In the genomic region with DNA sequence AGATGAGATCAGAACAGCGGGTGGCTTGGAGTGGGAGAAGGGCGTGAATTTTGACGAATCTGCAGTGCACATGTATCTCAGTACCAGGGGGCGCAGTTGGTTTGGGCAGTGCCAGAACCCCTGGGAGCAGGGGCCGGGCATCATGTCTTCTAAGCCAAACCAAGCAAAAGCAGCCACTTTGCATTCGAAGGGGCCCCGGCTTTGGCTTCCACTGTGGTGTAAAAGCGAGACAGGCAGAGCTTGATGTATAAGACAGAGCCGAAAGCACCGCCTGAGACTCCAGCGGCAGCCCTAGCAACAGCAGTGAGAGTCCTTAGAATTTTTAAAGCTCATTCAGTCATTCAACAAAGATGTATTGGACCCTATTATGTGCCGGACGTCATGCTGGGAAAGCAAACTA, we compare ENCODE assay signal across 15 cellular contexts. TPM values are rescaled to one million over a fixed set of nuclear protein-coding genes. Genes with fewer than 3 reads are reported as not detected.
DNase-seq lines count a peak whose midpoint lies in the region; ATAC-seq and TF ChIP-seq lines count a peak whose summit lies in the region.
"Had no signal": no experiment of that assay in that cellular context is flagged by ENCODE, and none has a peak within 500 bp of the region (broad histone marks: within the 10 kb centered on the region; RNA-seq: fewer than 3 reads in every experiment).

No MANE protein-coding gene starts in this region.

- no peak overlapping the region for H3K27ac ChIP-seq in suprapubic skin
- H3K27ac ChIP-seq: C4-2B, heart left ventricle, left ventricle myocardium inferior, pancreas had no signal

- no peaks in the 10 kb centered on the region for H3K36me3 ChIP-seq in suprapubic skin
- H3K36me3 ChIP-seq: heart left ventricle, left ventricle myocardium inferior, pancreas had no signal

- H3K27me3 ChIP-seq in suprapubic skin: no peaks in the 10 kb centered on the region
- H3K27me3 ChIP-seq: pancreas had no signal

- H3K9me3 ChIP-seq in suprapubic skin: no peaks in the 10 kb centered on the region
- H3K9me3 ChIP-seq: heart left ventricle, left ventricle myocardium inferior, pancreas had no signal

- no peak for ATAC-seq in stimulated activated naive CD8-positive, alpha-beta T cell treated with anti-CD3 and anti-CD28 coated beads, Interleukin-15, Interleukin-2, amounts not matched to agents 100 U/mL and 50 U/mL, for 24 hours
- no peak for ATAC-seq in stimulated activated naive CD8-positive, alpha-beta T cell treated with anti-CD3 and anti-CD28 coated beads, Interleukin-15, amount 100 ng/mL, for 72 hours
- no peak for ATAC-seq in HG03442 (IDR thresholded peaks at IDR 0.05; ENCODE audit: unreplicated experiment)
- ATAC-seq in GM21717 (IDR thresholded peaks at IDR 0.05; ENCODE audit: unreplicated experiment): no peak
- no peak for ATAC-seq in omental fat pad (ENCODE audit: low FRiP score)
- ATAC-seq: heart left ventricle, pancreas had no signal

- H3K9me3 Mint-ChIP-seq in stimulated activated naive CD8-positive, alpha-beta T cell treated with anti-CD3 and anti-CD28 coated beads, Interleukin-15, amount 100 ng/mL, for 72 hours: no peaks in the 10 kb centered on the region
- H3K9me3 Mint-ChIP-seq: H9 had no signal

- no peak for TF ChIP-seq EP300 in suprapubic skin (IDR thresholded peaks at IDR 0.05)

- peaks cover 21% of the 10 kb centered on the region for H3K4me1 ChIP-seq in suprapubic skin
- H3K4me1 ChIP-seq: pancreas had no signal

- 78% methylated on average over 13 of the region's 13 CpGs for WGBS in suprapubic skin

- TF ChIP-seq CTCF in NB4 (IDR thresholded peaks at IDR 0.05; ENCODE audit: low read depth, low read length): no peak
- no peak for TF ChIP-seq CTCF in suprapubic skin (IDR thresholded peaks at IDR 0.05)
- no peak for TF ChIP-seq CTCF in omental fat pad (IDR thresholded peaks at IDR 0.05)

- DNase-seq in stimulated activated naive CD8-positive, alpha-beta T cell treated with anti-CD3 and anti-CD28 coated beads, Interleukin-15, Interleukin-2, amounts not matched to agents 100 U/mL and 50 U/mL, for 24 hours: peak; percentile 25
- no peak for DNase-seq in stimulated activated naive CD8-positive, alpha-beta T cell treated with anti-CD3 and anti-CD28 coated beads, Interleukin-15, amount 100 ng/mL, for 72 hours
- DNase-seq in NB4 (ENCODE audit: low read depth) (peak; percentile 65), germinal center (ENCODE audit: low spot score) (peak; percentile 64), suprapubic skin (ENCODE audit: low spot score in 2 of 2) (no peak), omental fat pad (ENCODE audit: low spot score) (no peak)
- DNase-seq: H9; heart left ventricle; left ventricle myocardium inferior; NCI-H187 treated with DMSO at 0.1 percent for 48 hours; pancreas; stimulated activated naive CD4-positive, alpha-beta T cell treated with Interleukin-2 at 50 U/mL for 16 hours had no signal

- H3K4me3 Mint-ChIP-seq in stimulated activated naive CD8-positive, alpha-beta T cell treated with anti-CD3 and anti-CD28 coated beads, Interleukin-15, amount 100 ng/mL, for 72 hours: peak overlapping the region in 1 of 2 donors; percentile 44
- H3K4me3 Mint-ChIP-seq: H9 had no signal

- H3K27me3 Mint-ChIP-seq in stimulated activated naive CD8-positive, alpha-beta T cell treated with anti-CD3 and anti-CD28 coated beads, Interleukin-15, amount 100 ng/mL, for 72 hours: peaks cover 19% of the 10 kb centered on the region

- peaks cover 33% of the 10 kb centered on the region for H3K4me1 Mint-ChIP-seq in stimulated activated naive CD8-positive, alpha-beta T cell treated with anti-CD3 and anti-CD28 coated beads, Interleukin-15, amount 100 ng/mL, for 72 hours

- H3K4me3 ChIP-seq in NB4 (ENCODE audit: low read depth, low read length) (peak overlapping the region; percentile 35), suprapubic skin (no peak overlapping the region)
- H3K4me3 ChIP-seq: heart left ventricle, left ventricle myocardium inferior, pancreas had no signal

- TF ChIP-seq POLR2A in NB4 (IDR thresholded peaks at IDR 0.05; ENCODE audit: extremely low read depth, insufficient read length) (no peak), suprapubic skin (IDR thresholded peaks at IDR 0.05) (no peak)

- no peak overlapping the region for H3K27ac Mint-ChIP-seq in stimulated activated naive CD8-positive, alpha-beta T cell treated with anti-CD3 and anti-CD28 coated beads, Interleukin-15, amount 100 ng/mL, for 72 hours
- H3K27ac Mint-ChIP-seq: H9 had no signal

RNA-seq across cellular contexts. Expression of a gene that starts 3.8 kb away (rescaled TPM):
- total RNA-seq in suprapubic skin (10 to 100 TPM; 23.5 to 30.6 (median 25.7) TPM), omental fat pad (10 to 100 TPM; 20.0 to 43.0 (median 27.4) TPM)

Comparison
In these comparisons a context has a peak if more than half of its experiments do, and no peak if none do; other contexts are left out.
1. DNase-seq: peak in stimulated activated naive CD8-positive, alpha-beta T cell treated with anti-CD3 and anti-CD28 coated beads, Interleukin-15, Interleukin-2, amounts not matched to agents 100 U/mL and 50 U/mL, for 24 hours (single experiment), NB4 (single experiment) and germinal center (single experiment); none in stimulated activated naive CD8-positive, alpha-beta T cell treated with anti-CD3 and anti-CD28 coated beads, Interleukin-15, amount 100 ng/mL, for 72 hours (0 of 2), suprapubic skin (0 of 2) and omental fat pad (single experiment).